In the genomic region with DNA sequence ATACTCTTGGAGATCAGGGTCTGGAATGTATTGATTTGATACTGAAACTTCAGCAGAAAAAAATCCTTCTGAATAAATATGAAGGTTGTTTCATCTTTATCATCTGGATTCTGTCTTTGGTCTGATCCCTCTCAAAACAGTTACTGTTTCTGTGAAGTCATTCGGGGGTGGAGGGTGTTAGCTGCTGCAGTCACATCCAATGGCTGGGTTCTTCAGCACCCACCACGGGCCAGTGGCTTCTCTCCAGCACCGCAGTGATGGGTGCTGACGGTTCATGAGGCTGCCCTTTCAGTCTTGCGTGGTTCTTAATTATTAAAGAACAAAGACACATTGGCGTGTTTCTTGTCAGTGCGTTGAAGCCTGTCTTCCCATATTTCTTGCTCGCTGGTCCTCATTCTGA, we compare ENCODE assay signal across 18 cellular contexts.
"Had no signal": no experiment of that assay in that cellular context is flagged by ENCODE, and none has a peak within 500 bp of the region (broad histone marks: within the 10 kb centered on the region; RNA-seq: fewer than 3 reads in every experiment).

No MANE protein-coding gene starts in this region.

- H3K27me3 ChIP-seq: ascending aorta, colonic mucosa, gastrocnemius medialis, neutrophil, testis had no signal

- H3K36me3 Mint-ChIP-seq: activated naive CD4-positive, alpha-beta T cell treated with anti-CD3 and anti-CD28 coated beads, Interleukin-2, amount 50 U/mL, for 24 hours; memory B cell; stimulated activated memory B cell treated with anti-CD40 and anti-IgM and Interleukin-4, amounts not matched to agents 10 μg/mL and 1 μg/mL and 100 μg/mL, for 72 hours; type B pancreatic cell had no signal

- H3K27me3 Mint-ChIP-seq: activated CD4-positive, alpha-beta T cell treated with anti-CD3 and anti-CD28 coated beads, Interleukin-2, amount 10 ng/mL, durations not matched to agents 24 days and 14 days; activated naive CD4-positive, alpha-beta T cell treated with anti-CD3 and anti-CD28 coated beads, Interleukin-2, amount 50 U/mL, for 24 hours; naive thymus-derived CD4-positive, alpha-beta T cell had no signal

- H3K27ac Mint-ChIP-seq: activated naive CD4-positive, alpha-beta T cell treated with anti-CD3 and anti-CD28 coated beads, Interleukin-2, amount 50 U/mL, for 24 hours; memory B cell; stimulated activated memory B cell treated with anti-CD40 and anti-IgM and Interleukin-4, amounts not matched to agents 10 μg/mL and 1 μg/mL and 100 μg/mL, for 72 hours; type B pancreatic cell had no signal

- H3K27ac ChIP-seq: ascending aorta, colonic mucosa, gastrocnemius medialis, left ventricle myocardium inferior, neutrophil, testis had no signal

- H3K9me3 Mint-ChIP-seq: activated CD4-positive, alpha-beta T cell treated with anti-CD3 and anti-CD28 coated beads, Interleukin-2, amount 10 ng/mL, durations not matched to agents 24 days and 14 days; activated naive CD4-positive, alpha-beta T cell treated with anti-CD3 and anti-CD28 coated beads, Interleukin-2, amount 50 U/mL, for 24 hours; central memory CD8-positive, alpha-beta T cell; memory B cell; naive thymus-derived CD4-positive, alpha-beta T cell; type B pancreatic cell had no signal

- H3K9me3 ChIP-seq: ascending aorta, colonic mucosa, gastrocnemius medialis, left ventricle myocardium inferior, mucosa of descending colon, neutrophil, testis had no signal

- H3K4me3 ChIP-seq: ascending aorta, colonic mucosa, gastrocnemius medialis, left ventricle myocardium inferior, mucosa of descending colon, testis had no signal

- H3K36me3 ChIP-seq: ascending aorta, colonic mucosa, gastrocnemius medialis, left ventricle myocardium inferior, neutrophil had no signal

- ATAC-seq: gastrocnemius medialis; mucosa of descending colon; naive thymus-derived CD4-positive, alpha-beta T cell; sciatic nerve; stimulated activated memory B cell treated with anti-CD40 and anti-IgM and Interleukin-4, amounts not matched to agents 10 μg/mL and 1 μg/mL and 100 μg/mL, for 72 hours had no signal

- DNase-seq: activated CD4-positive, alpha-beta T cell treated with anti-CD3 and anti-CD28 coated beads, Interleukin-2, amount 10 ng/mL, durations not matched to agents 24 days and 14 days; colonic mucosa; erythroblast; gastrocnemius medialis; left ventricle myocardium inferior; mucosa of descending colon; naive thymus-derived CD4-positive, alpha-beta T cell; stimulated activated CD4-positive, alpha-beta T cell treated with anti-CD3 and anti-CD28 coated beads, Interleukin-4, amount 100 ng/mL, for 4 hours; T1000; testis had no signal

- H3K4me1 Mint-ChIP-seq: central memory CD8-positive, alpha-beta T cell had no signal

- H3K4me1 ChIP-seq: ascending aorta, gastrocnemius medialis, testis had no signal

- H3K4me3 Mint-ChIP-seq: activated CD4-positive, alpha-beta T cell treated with anti-CD3 and anti-CD28 coated beads, Interleukin-2, amount 10 ng/mL, durations not matched to agents 24 days and 14 days; activated naive CD4-positive, alpha-beta T cell treated with anti-CD3 and anti-CD28 coated beads, Interleukin-2, amount 50 U/mL, for 24 hours; central memory CD8-positive, alpha-beta T cell; memory B cell; naive thymus-derived CD4-positive, alpha-beta T cell; stimulated activated memory B cell treated with anti-CD40 and anti-IgM and Interleukin-4, amounts not matched to agents 10 μg/mL and 1 μg/mL and 100 μg/mL, for 72 hours; type B pancreatic cell had no signal
